Comparison of ENCODE assay signal across 29 cellular contexts in genomic region chr1:9099555-9099954, GRCh38. TPM values are rescaled to one million over a fixed set of nuclear protein-coding genes. Genes with fewer than 3 reads are reported as not detected.
A peak's percentile ranks its signal among the peaks of the same experiment; 100 is the strongest.
DNase-seq lines count a peak whose midpoint lies in the region; ATAC-seq and TF ChIP-seq lines count a peak whose summit lies in the region.
"Had no signal": no experiment of that assay in that cellular context is flagged by ENCODE, and none has a peak within 500 bp of the region (broad histone marks: within the 10 kb centered on the region; RNA-seq: fewer than 3 reads in every experiment).

No MANE protein-coding gene starts in this region.

- H3K4me3 ChIP-seq in HCT116 (replicated peaks in 1 of 2; ENCODE audit: low read depth in 1 of 2, low read length in 2 of 2) (no peak overlapping the region), endodermal cell (ENCODE audit: low read length) (no peak overlapping the region), esophagus squamous epithelium (no peak overlapping the region)
- no peak overlapping the region for H3K4me3 ChIP-seq in CD8-positive, alpha-beta memory T cell (ENCODE audit: low read length)
- H3K4me3 ChIP-seq: MG63, PC-9, SJCRH30 had no signal

- H3K4me1 ChIP-seq in HCT116 (ENCODE audit: control insufficient read depth in 1 of 2, insufficient read depth in 2 of 2, low read length in 2 of 2) (no peaks in the 10 kb centered on the region), endodermal cell (ENCODE audit: control insufficient read depth, insufficient read depth, low read length) (no peaks in the 10 kb centered on the region), esophagus squamous epithelium (peaks cover 0 to 9% (median 0%) of the 10 kb centered on the region in 3 donors)
- no peaks in the 10 kb centered on the region for H3K4me1 ChIP-seq in CD8-positive, alpha-beta memory T cell (ENCODE audit: insufficient read depth, low read length)
- H3K4me1 ChIP-seq: SJCRH30 had no signal

- H3K9me3 ChIP-seq in HCT116 (ENCODE audit: control insufficient read depth in 1 of 2, insufficient read depth in 1 of 2, low read depth in 1 of 2, low read length in 2 of 2) (no peaks in the 10 kb centered on the region), endodermal cell (ENCODE audit: control insufficient read depth, low read length) (peaks cover 22% of the 10 kb centered on the region), esophagus squamous epithelium (no peaks in the 10 kb centered on the region)
- no peaks in the 10 kb centered on the region for H3K9me3 ChIP-seq in CD8-positive, alpha-beta memory T cell (ENCODE audit: low read length)
- H3K9me3 ChIP-seq: MG63 had no signal

- H3K27me3 Mint-ChIP-seq in endodermal cell (ENCODE audit: insufficient read depth) = no peaks in the 10 kb centered on the region
- no peaks in the 10 kb centered on the region for H3K27me3 Mint-ChIP-seq in progenitor cell of endocrine pancreas
- H3K27me3 Mint-ChIP-seq in CD8-positive, alpha-beta memory T cell = peaks cover 1 to 3% of the 10 kb centered on the region in 2 donors

- H3K27ac Mint-ChIP-seq in endodermal cell = no peak overlapping the region
- H3K27ac Mint-ChIP-seq in progenitor cell of endocrine pancreas = no peak overlapping the region
- peak overlapping the region in 1 of 8 donors; percentile 27 for H3K27ac Mint-ChIP-seq in CD8-positive, alpha-beta memory T cell
- H3K27ac Mint-ChIP-seq: B cell; CD8-positive, alpha-beta T cell had no signal

- no peak for DNase-seq in HCT116 (ENCODE audit: low read depth, low spot score)
- no peak for DNase-seq in endodermal cell
- DNase-seq in progenitor cell of endocrine pancreas (ENCODE audit: low spot score, unreplicated experiment) = no peak
- DNase-seq in CD8-positive, alpha-beta memory T cell = no peak
- DNase-seq in activated CD4-positive, alpha-beta T cell treated with anti-CD3 and anti-CD28 coated beads for 1 hour = no peak
- no peak for DNase-seq in NOMO-1 treated with DMSO at 0.1 percent for 48 hours (lab: John Stamatoyannopoulos, UW; ENCODE audit: unreplicated experiment)
- DNase-seq in esophagus squamous epithelium (lab: John Stamatoyannopoulos, UW) = no peak
- DNase-seq: CD8-positive, alpha-beta T cell; DMS 273 treated with DMSO at 0.1 percent for 48 hours; DMS79; EL; GDM1; KBM-7; MG63; NCI-H1417; NCI-H1694; NCI-H2029 treated with DMSO at 0.1 percent for 48 hours; NCI-H446 treated with DMSO at 0.1 percent for 48 hours; NCI-H526; NCI-H82; NK-92 treated with Interleukin-12 subunit alpha and Interleukin-12 subunit beta, amount 100 ng/mL, for 24 hours; PC-9; SJCRH30 had no signal

- TF ChIP-seq CTCF in HCT116 (IDR thresholded peaks at IDR 0.05 in 2 of 3, conservative IDR thresholded peaks at IDR 0.05 in 1 of 3; ENCODE audit: borderline replicate concordance in 1 of 3, insufficient read depth in 1 of 3, low read depth in 2 of 3, low read length in 2 of 3) (peak in 2 of 3 experiments; percentile 15 to 20; a peak in 1 of 6 replicates), VCaP (conservative IDR thresholded peaks at IDR 0.05) (0 out of 2 replicates have a peak, but pooled peaks have one; percentile 5), endodermal cell (conservative IDR thresholded peaks at IDR 0.05) (peak; percentile 65), progenitor cell of endocrine pancreas (IDR thresholded peaks at IDR 0.05; ENCODE audit: unreplicated experiment) (peak; percentile 27), esophagus squamous epithelium (IDR thresholded peaks at IDR 0.05) (no peak)

- intact Hi-C loops in HCT116 (cut with micrococcal nuclease) (no loop called here), esophagus squamous epithelium (cut with DNase I) (loop anchor here (10.0 kb wide), 1 partner anchor 85 kb away; no protein-coding TSS in a partner anchor)

- TF ChIP-seq POLR2A in HCT116 (IDR thresholded peaks at IDR 0.05; ENCODE audit: borderline replicate concordance, extremely low read depth, insufficient read depth, insufficient read length) = no peak
- TF ChIP-seq POLR2A in esophagus squamous epithelium (IDR thresholded peaks at IDR 0.05) = no peak

- H3K9me2 ChIP-seq in HCT116 (ENCODE audit: insufficient read depth) = no peaks in the 10 kb centered on the region

- H3K27me3 ChIP-seq in HCT116 (ENCODE audit: insufficient read depth, low read length) (no peaks in the 10 kb centered on the region), endodermal cell (ENCODE audit: control insufficient read depth, insufficient read depth, low read length, poor library complexity, severe bottlenecking) (no peaks in the 10 kb centered on the region), esophagus squamous epithelium (no peaks in the 10 kb centered on the region)
- no peaks in the 10 kb centered on the region for H3K27me3 ChIP-seq in CD8-positive, alpha-beta memory T cell (ENCODE audit: insufficient read depth, low read length, poor library complexity, severe bottlenecking)
- H3K27me3 ChIP-seq: MG63 had no signal

- no peak overlapping the region for H3K27ac ChIP-seq in HCT116 (ENCODE audit: low read depth, low read length)
- H3K27ac ChIP-seq in VCaP = no peak overlapping the region
- no peak overlapping the region for H3K27ac ChIP-seq in endodermal cell (ENCODE audit: low read depth, low read length)
- H3K27ac ChIP-seq in CD8-positive, alpha-beta memory T cell (ENCODE audit: low read depth, low read length) = no peak overlapping the region
- H3K27ac ChIP-seq in esophagus squamous epithelium = no peak overlapping the region
- H3K27ac ChIP-seq: C4-2B, PC-9, SJCRH30 had no signal

- RAD21 ChIA-PET in HCT116 (lab: Charles Lee; ENCODE audit: low non-redundant PET in 1 of 2, low total read pairs in 2 of 2, uncharacterized antibody in 2 of 2, unreplicated experiment in 2 of 2) = no interaction called here

- no peak overlapping the region for H3K4me3 Mint-ChIP-seq in endodermal cell
- no peak overlapping the region for H3K4me3 Mint-ChIP-seq in progenitor cell of endocrine pancreas (ENCODE audit: low read depth)
- H3K4me3 Mint-ChIP-seq in CD8-positive, alpha-beta memory T cell = no peak overlapping the region
- H3K4me3 Mint-ChIP-seq: B cell; CD8-positive, alpha-beta T cell had no signal

- H2AFZ ChIP-seq in HCT116 (ENCODE audit: low read depth, low read length, poor library complexity, severe bottlenecking) = no peak overlapping the region
- H2AFZ ChIP-seq: PC-9 had no signal

- 91% methylated on average over 4 to 7 of the region's 7 CpGs for WGBS in endodermal cell (ENCODE audit: insufficient coverage in 1 of 2, insufficient read length in 1 of 2), 2 experiments
- 70 to 90% methylated on average over 2 to 4 of the region's 7 CpGs for WGBS in esophagus squamous epithelium, 2 donors

- peaks cover 34% of the 10 kb centered on the region for H3K9me3 Mint-ChIP-seq in endodermal cell
- peaks cover 13% of the 10 kb centered on the region for H3K9me3 Mint-ChIP-seq in progenitor cell of endocrine pancreas (ENCODE audit: low read depth)
- H3K9me3 Mint-ChIP-seq in CD8-positive, alpha-beta memory T cell = no peaks in the 10 kb centered on the region
- H3K9me3 Mint-ChIP-seq: CD8-positive, alpha-beta T cell had no signal

- no peak for TF ChIP-seq RAD21 in HCT116 (IDR thresholded peaks at IDR 0.05; ENCODE audit: low read depth)

- POLR2A ChIA-PET in HCT116 (lab: Charles Lee) = no interaction called here
- POLR2A ChIA-PET in CD8-positive, alpha-beta memory T cell (lab: Charles Lee) = no interaction called here

- CTCF ChIA-PET in HCT116 (lab: Charles Lee) = interaction anchor here (2.0 kb wide), 1 partner anchor 181 kb away, joined by 4 read pairs; no protein-coding TSS in a partner anchor
- CTCF ChIA-PET in CD8-positive, alpha-beta memory T cell (lab: Charles Lee) = no interaction called here

- no peaks in the 10 kb centered on the region for H3K79me2 ChIP-seq in HCT116 (ENCODE audit: insufficient read depth, low read length)

- H3K9ac ChIP-seq in HCT116 (ENCODE audit: low read length) = no peak overlapping the region
- H3K9ac ChIP-seq in endodermal cell (ENCODE audit: extremely low read depth, low read length, poor library complexity, severe bottlenecking) = no peak overlapping the region

- H3K4me2 ChIP-seq in HCT116 (ENCODE audit: low read length) = no peak overlapping the region
- H3K4me2 ChIP-seq: PC-9 had no signal

- peaks cover 0 to 3% of the 10 kb centered on the region in 2 experiments; a peak in 2 of 4 replicates for H3K36me3 ChIP-seq in HCT116 (ENCODE audit: control insufficient read depth in 1 of 2, insufficient read depth in 2 of 2, low read length in 2 of 2)
- H3K36me3 ChIP-seq in endodermal cell (ENCODE audit: control insufficient read depth, insufficient read depth, low read length) = no peaks in the 10 kb centered on the region
- H3K36me3 ChIP-seq in CD8-positive, alpha-beta memory T cell (ENCODE audit: insufficient read depth, low read length) = no peaks in the 10 kb centered on the region
- peaks cover 0 to 40% (median 11%) of the 10 kb centered on the region in 3 donors for H3K36me3 ChIP-seq in esophagus squamous epithelium
- H3K36me3 ChIP-seq: SJCRH30 had no signal

- no TSS peak for BruUV-seq in HCT116 (replicated peaks; lab: Mats Ljungman, UMichigan)

- ATAC-seq in HCT116 = no peak
- ATAC-seq: CD8-positive, alpha-beta T cell; Right ventricle myocardium inferior had no signal

- no peaks in the 10 kb centered on the region for H4K20me1 ChIP-seq in HCT116 (ENCODE audit: insufficient read depth)

- H3K36me3 Mint-ChIP-seq in endodermal cell (ENCODE audit: low read depth) (peaks cover 8% of the 10 kb centered on the region), progenitor cell of endocrine pancreas (ENCODE audit: insufficient read depth) (no peaks in the 10 kb centered on the region)
- peaks cover 3 to 22% (median 3%) of the 10 kb centered on the region in 3 donors for H3K36me3 Mint-ChIP-seq in CD8-positive, alpha-beta memory T cell

- H3K4me1 Mint-ChIP-seq in endodermal cell (peaks cover 2% of the 10 kb centered on the region), progenitor cell of endocrine pancreas (ENCODE audit: low read depth) (no peaks in the 10 kb centered on the region)
- no peaks in the 10 kb centered on the region for H3K4me1 Mint-ChIP-seq in CD8-positive, alpha-beta memory T cell
- H3K4me1 Mint-ChIP-seq: B cell had no signal

TF ChIP-seq in HCT116, 20 proteins besides CTCF, POLR2A, EP300 and RAD21 (continues in another document):
- TF ChIP-seq ZFX (IDR thresholded peaks at IDR 0.05) (no peak), EZH2 (IDR thresholded peaks at IDR 0.05) (no peak)

RNA-seq across cellular contexts. Expression of gene GPR157, which starts 29.3 kb away (rescaled TPM):
- 7.7 TPM for total RNA-seq in HCT116 (2021; ENCODE audit: unreplicated experiment)
- 2.2 and 4.3 TPM in 2 replicates for polyA plus RNA-seq in HCT116 (2012)
- total RNA-seq in endodermal cell = 1 to 10 TPM; 2.3 to 5.0 TPM
- polyA plus RNA-seq in endodermal cell (2013, experiment 1 of 2) = 4.3 TPM
- 1.8 TPM for polyA plus RNA-seq in endodermal cell (2013, experiment 2 of 2)
- 1.1 and 3.6 TPM in 2 replicates for total RNA-seq in progenitor cell of endocrine pancreas
- 1 to 10 TPM; 3.1 to 4.7 TPM for total RNA-seq in CD8-positive, alpha-beta memory T cell
- polyA plus RNA-seq in CD8-positive, alpha-beta memory T cell = 3.0 TPM
- total RNA-seq in esophagus squamous epithelium = 10 to 100 TPM; 28.5 to 57.4 (median 30.2) TPM
- total RNA-seq: SJCRH30 had no signal

RNA-seq across cellular contexts. Expression of gene SLC2A5, which starts 30.1 kb away (rescaled TPM):
- total RNA-seq in HCT116 (2021; ENCODE audit: unreplicated experiment) (not detected), endodermal cell (not detected), progenitor cell of endocrine pancreas (not detected in 2 replicates), esophagus squamous epithelium (1 to 10 TPM; 1.9 to 7.1 (median 4.2) TPM)
- polyA plus RNA-seq in HCT116 (2012) = 0.04 TPM in 1 of 2 replicates, not detected in the other
- not detected for polyA plus RNA-seq in endodermal cell (2013, experiment 1 of 2)
- polyA plus RNA-seq in endodermal cell (2013, experiment 2 of 2) = not detected
- total RNA-seq in CD8-positive, alpha-beta memory T cell = not detected
- polyA plus RNA-seq in CD8-positive, alpha-beta memory T cell = not detected
- total RNA-seq: A673; CD8-positive, alpha-beta T cell; HT-29; PC-9; SJCRH30 had no signal

Comparison
In these comparisons a context has a peak if more than half of its experiments do, and no peak if none do; other contexts are left out.
1. CTCF ChIP-seq: peak in HCT116 (2 of 3), VCaP (single experiment), endodermal cell (single experiment) and progenitor cell of endocrine pancreas (single experiment); none in esophagus squamous epithelium (0 of 6).